Comparison of ENCODE assay signal across 13 cellular contexts in the genomic region with DNA sequence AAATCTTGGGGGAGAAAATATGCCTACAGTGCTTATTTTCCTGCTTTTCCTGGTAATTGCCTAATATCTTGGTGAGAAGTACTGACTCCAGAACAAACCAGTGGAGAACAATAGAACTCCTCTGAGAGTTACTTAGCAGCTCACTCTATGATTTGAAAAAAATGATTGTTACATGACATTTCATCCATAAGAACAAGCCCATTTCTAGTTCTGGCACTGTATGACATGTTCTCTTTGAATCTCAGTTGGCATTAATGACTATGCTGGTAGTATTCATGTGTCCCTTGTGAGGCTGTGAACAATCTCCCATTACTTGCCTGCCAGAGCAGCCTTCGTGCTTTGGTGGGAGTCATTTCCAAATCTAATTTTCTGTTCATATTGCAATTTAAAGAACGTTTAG. TPM values are rescaled to one million over a fixed set of nuclear protein-coding genes. Genes with fewer than 3 reads are reported as not detected.
A peak's percentile ranks its signal among the peaks of the same experiment; 100 is the strongest.
DNase-seq lines count a peak whose midpoint lies in the region; ATAC-seq and TF ChIP-seq lines count a peak whose summit lies in the region.
"Had no signal": no experiment of that assay in that cellular context is flagged by ENCODE, and none has a peak within 500 bp of the region (broad histone marks: within the 10 kb centered on the region; RNA-seq: fewer than 3 reads in every experiment).

No MANE protein-coding gene starts in this region.

- TF ChIP-seq POLR2A in heart left ventricle (IDR thresholded peaks at IDR 0.05), result no peak

- CTCF ChIA-PET in A673 (lab: Charles Lee), result no interaction called here

- TF ChIP-seq CTCF in A673 (conservative IDR thresholded peaks at IDR 0.05; ENCODE audit: low read depth, low read length) (no peak), brain (conservative IDR thresholded peaks at IDR 0.05) (no peak), heart left ventricle (IDR thresholded peaks at IDR 0.05) (no peak), GM20000 (IDR thresholded peaks at IDR 0.05; ENCODE audit: extremely low read depth, missing control alignments) (no peak)

- peaks cover 32% of the 10 kb centered on the region for H3K4me1 ChIP-seq in A673 (ENCODE audit: insufficient read depth, low read length, poor library complexity, severe bottlenecking)
- peaks cover 7 to 67% (median 52%) of the 10 kb centered on the region in 12 donors for H3K4me1 ChIP-seq in heart left ventricle

- H3K4me3 ChIP-seq in A673 (ENCODE audit: low read depth, low read length, poor library complexity, severe bottlenecking), result no peak overlapping the region
- no peak overlapping the region for H3K4me3 ChIP-seq in heart left ventricle

- H3K9me3 Mint-ChIP-seq in brain, result peaks cover 4 to 15% (median 11%) of the 10 kb centered on the region in 5 experiments
- peaks cover 2% of the 10 kb centered on the region for H3K9me3 Mint-ChIP-seq in activated naive CD8-positive, alpha-beta T cell treated with anti-CD3 and anti-CD28 coated beads, Interleukin-2, amount 50 U/mL, for 24 hours

- ATAC-seq in heart left ventricle (peak; percentile 36 to 62 (median 51)), GM21526 (IDR thresholded peaks at IDR 0.05; ENCODE audit: low FRiP score, unreplicated experiment) (no peak)
- ATAC-seq in activated naive CD8-positive, alpha-beta T cell treated with anti-CD3 and anti-CD28 coated beads, Interleukin-2, amount 50 U/mL, for 24 hours, result no peak

- H3K4me1 Mint-ChIP-seq in brain, result peaks cover 30% of the 10 kb centered on the region
- H3K4me1 Mint-ChIP-seq in activated naive CD8-positive, alpha-beta T cell treated with anti-CD3 and anti-CD28 coated beads, Interleukin-2, amount 50 U/mL, for 24 hours, result peaks cover 8% of the 10 kb centered on the region

- no TSS peak for BruUV-seq in A673 (replicated peaks; lab: Mats Ljungman, UMichigan)

- peak overlapping the region in 3 of 5 experiments; percentile 39 to 61 (median 48) for H3K27ac Mint-ChIP-seq in brain
- H3K27ac Mint-ChIP-seq in activated naive CD8-positive, alpha-beta T cell treated with anti-CD3 and anti-CD28 coated beads, Interleukin-2, amount 50 U/mL, for 24 hours, result no peak overlapping the region

- DNase-seq in A673 (ENCODE audit: low spot score), result peak; percentile 32
- no peak for DNase-seq in heart left ventricle
- peak; percentile 87 for DNase-seq in pons (ENCODE audit: low spot score)
- DNase-seq in AG08396 (ENCODE audit: low spot score), result no peak
- no peak for DNase-seq in activated naive CD8-positive, alpha-beta T cell treated with anti-CD3 and anti-CD28 coated beads, Interleukin-2, amount 50 U/mL, for 24 hours
- no peak for DNase-seq in GM20000 (ENCODE audit: low spot score)
- DNase-seq: ACHN; activated CD8-positive, alpha-beta memory T cell treated with anti-CD3 and anti-CD28 coated beads, Interleukin-2, amount 50 U/mL, for 4 hours; effector CD4-positive, alpha-beta T cell; mesendoderm; NCI-H1092 treated with DMSO at 0.1 percent for 48 hours had no signal

- no peak overlapping the region for H3K4me3 Mint-ChIP-seq in brain
- no peak overlapping the region for H3K4me3 Mint-ChIP-seq in activated naive CD8-positive, alpha-beta T cell treated with anti-CD3 and anti-CD28 coated beads, Interleukin-2, amount 50 U/mL, for 24 hours

- peaks cover 70% of the 10 kb centered on the region for H3K36me3 Mint-ChIP-seq in brain
- H3K36me3 Mint-ChIP-seq in activated naive CD8-positive, alpha-beta T cell treated with anti-CD3 and anti-CD28 coated beads, Interleukin-2, amount 50 U/mL, for 24 hours (ENCODE audit: low read depth), result peaks cover 5% of the 10 kb centered on the region

- peak overlapping the region; percentile 20 for H3K27ac ChIP-seq in A673 (ENCODE audit: low read depth, low read length, poor library complexity, severe bottlenecking)
- H3K27ac ChIP-seq in heart left ventricle, result peak overlapping the region; percentile 0 to 85 (median 36)

- H3K36me3 ChIP-seq in A673 (ENCODE audit: insufficient read depth, low read length, poor library complexity, severe bottlenecking) (peaks cover under 1% of the 10 kb centered on the region), heart left ventricle (peaks cover 0 to 10% (median 3%) of the 10 kb centered on the region in 9 donors)

- H3K9me3 ChIP-seq in A673 (ENCODE audit: low read depth, low read length, poor library complexity, severe bottlenecking), result no peaks in the 10 kb centered on the region
- H3K9me3 ChIP-seq in heart left ventricle, result no peaks in the 10 kb centered on the region

- H3K27me3 ChIP-seq in A673 (replicated peaks; ENCODE audit: insufficient read depth, low read depth, low read length, poor library complexity) (no peaks in the 10 kb centered on the region), heart left ventricle (no peaks in the 10 kb centered on the region)

- no peaks in the 10 kb centered on the region for H3K27me3 Mint-ChIP-seq in brain
- no peaks in the 10 kb centered on the region for H3K27me3 Mint-ChIP-seq in activated naive CD8-positive, alpha-beta T cell treated with anti-CD3 and anti-CD28 coated beads, Interleukin-2, amount 50 U/mL, for 24 hours

- 19 to 35% (median 26%) methylated on average over 2 of the region's 2 CpGs for WGBS in heart left ventricle, 4 donors

- POLR2A ChIA-PET in A673 (lab: Charles Lee; ENCODE audit: low non-redundant PET), result no interaction called here

- intact Hi-C loops in A673 (cut with micrococcal nuclease; ENCODE audit: unreplicated experiment) (no loop called here), heart left ventricle (cut with DNase I) (loop anchor here in 1 of 10 donors (5.0 kb wide), 1 partner anchor 56 kb away; a partner anchor contains a TSS)

RNA-seq across cellular contexts. Expression of a gene that starts 58.0 kb away (rescaled TPM):
- total RNA-seq in A673 (2021) (207 and 209 TPM in 2 replicates), heart left ventricle (100 to 1,000 TPM; 280 to 917 (median 387) TPM)
- polyA plus RNA-seq in brain (ENCODE audit: insufficient read depth, low read depth, low replicate concordance) (148 TPM), heart left ventricle (100 to 1,000 TPM; 111 to 726 TPM)

Comparison
In these comparisons a context has a peak if more than half of its experiments do, and no peak if none do; other contexts are left out.
1. DNase-seq: peak in A673 (single experiment) and pons (single experiment); none in heart left ventricle (0 of 5), AG08396 (single experiment), activated naive CD8-positive, alpha-beta T cell treated with anti-CD3 and anti-CD28 coated beads, Interleukin-2, amount 50 U/mL, for 24 hours (single experiment) and GM20000 (single experiment).
2. ATAC-seq: peak in heart left ventricle (4 of 4); none in GM21526 (single experiment) and activated naive CD8-positive, alpha-beta T cell treated with anti-CD3 and anti-CD28 coated beads, Interleukin-2, amount 50 U/mL, for 24 hours (single experiment).